Comparison of ENCODE assay signal across 10 cellular contexts in genomic region chr14:89509891-89510290, GRCh38.
DNase-seq lines count a peak whose midpoint lies in the region; ATAC-seq and TF ChIP-seq lines count a peak whose summit lies in the region.
"Had no signal": no experiment of that assay in that cellular context is flagged by ENCODE, and none has a peak within 500 bp of the region (broad histone marks: within the 10 kb centered on the region; RNA-seq: fewer than 3 reads in every experiment).

No MANE protein-coding gene starts in this region.

- peak overlapping the region; percentile 95 for H3K27ac Mint-ChIP-seq in T-helper 17 cell

- no peaks in the 10 kb centered on the region for H3K27me3 Mint-ChIP-seq in T-helper 17 cell

- no peak for TF ChIP-seq CTCF in fibroblast of villous mesenchyme (IDR thresholded peaks at IDR 0.05; ENCODE audit: insufficient read depth, low read depth, low read length)
- TF ChIP-seq CTCF in GM13976 (IDR thresholded peaks at IDR 0.05; ENCODE audit: borderline replicate concordance, control extremely low read depth, extremely low read depth, insufficient read depth, missing control alignments), result no peak

- in situ Hi-C loops in ACHN (cut with HindIII; ENCODE audit: low pct_ligation_motif_present, low pct_unique_long_range_greater_than_20kb, low sequenced_read_pairs) (no loop called here), GM13976 (cut with MboI; ENCODE audit: low sequenced_read_pairs, unreplicated experiment) (no loop called here)

- peak; percentile 14 for ATAC-seq in GM21529 (IDR thresholded peaks at IDR 0.05; ENCODE audit: unreplicated experiment)
- no peak for ATAC-seq in T-helper 17 cell
- ATAC-seq in HG03469 (IDR thresholded peaks at IDR 0.05; ENCODE audit: unreplicated experiment), result no peak

- no peaks in the 10 kb centered on the region for H3K36me3 Mint-ChIP-seq in T-helper 17 cell (ENCODE audit: low read depth)

- H3K9me3 ChIP-seq in T-helper 17 cell (ENCODE audit: control insufficient read depth, low read length, poor library complexity, severe bottlenecking), result no peaks in the 10 kb centered on the region
- H3K9me3 ChIP-seq: heart right ventricle had no signal

- peak; percentile 2 for DNase-seq in ACHN
- no peak for DNase-seq in T-helper 17 cell
- peak; percentile 40 for DNase-seq in fibroblast of villous mesenchyme (ENCODE audit: low read depth)
- DNase-seq in GM13976 (ENCODE audit: low spot score), result no peak
- DNase-seq in NCI-H1105 (lab: John Stamatoyannopoulos, UW), result no peak
- no peak for DNase-seq in NCI-H510A treated with DMSO at 0.1 percent for 48 hours (lab: John Stamatoyannopoulos, UW)
- DNase-seq: heart right ventricle, NCI-H1436 treated with DMSO at 0.1 percent for 48 hours had no signal

- H3K4me1 Mint-ChIP-seq in T-helper 17 cell, result peaks cover 42% of the 10 kb centered on the region

- no peak overlapping the region for H3K4me3 ChIP-seq in fibroblast of villous mesenchyme (ENCODE audit: low read depth, low read length)

- H3K4me3 Mint-ChIP-seq in T-helper 17 cell, result peak overlapping the region; percentile 89

Comparison
In these comparisons a context has a peak if more than half of its experiments do, and no peak if none do; other contexts are left out.
1. DNase-seq: peak in ACHN (single experiment) and fibroblast of villous mesenchyme (single experiment); none in T-helper 17 cell (0 of 3), GM13976 (single experiment), NCI-H1105 (single experiment) and NCI-H510A treated with DMSO at 0.1 percent for 48 hours (single experiment).